ENCODE assay signal across 11 cellular contexts in the genomic region with DNA sequence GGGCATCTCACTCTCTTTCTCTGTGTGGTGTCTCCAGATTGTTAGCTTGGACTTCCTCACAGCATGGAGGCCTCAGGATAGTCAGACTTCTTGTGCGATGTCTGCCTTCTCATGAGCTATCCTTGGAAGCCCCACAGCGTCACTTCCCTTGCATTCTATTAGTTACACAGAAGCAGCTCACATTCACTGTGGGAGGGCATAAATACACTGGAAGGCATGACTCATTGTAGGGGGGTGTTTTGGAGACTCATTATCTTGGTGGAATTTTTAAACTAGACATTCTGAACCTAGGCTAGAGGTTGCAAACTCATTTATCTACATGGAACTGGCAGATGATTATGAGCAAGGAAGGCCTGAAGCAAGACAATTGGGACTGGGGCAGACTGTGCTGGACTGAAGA. TPM values are rescaled to one million over a fixed set of nuclear protein-coding genes. Genes with fewer than 3 reads are reported as not detected.
A peak's percentile ranks its signal among the peaks of the same experiment; 100 is the strongest.
DNase-seq lines count a peak whose midpoint lies in the region; ATAC-seq lines count a peak whose summit lies in the region.
"Had no signal": no experiment of that assay in that cellular context is flagged by ENCODE, and none has a peak within 500 bp of the region (broad histone marks: within the 10 kb centered on the region; RNA-seq: fewer than 3 reads in every experiment).

No MANE protein-coding gene starts in this region.

- peak; percentile 96 for DNase-seq in A172 (ENCODE audit: low spot score)
- DNase-seq in H4 (ENCODE audit: low spot score), result peak; percentile 73
- DNase-seq in activated T-cell treated with anti-CD3 and anti-CD28 coated beads, Interleukin-2, amount 50 U/mL, for 72 hours, result peak; percentile 21 to 35
- peak in 26 of 42 donors; percentile 4 to 73 (median 38) for DNase-seq in head of caudate nucleus
- DNase-seq in GM19240 (ENCODE audit: insufficient read length, low spot score), result no peak
- no peak for DNase-seq in anterior cingulate cortex (lab: John Stamatoyannopoulos, UW)
- no peak for DNase-seq in dedifferentiated amniotic fluid mesenchymal stem cell (ENCODE audit: extremely low spot score)
- DNase-seq: NCI-H524 treated with DMSO at 0.1 percent for 48 hours had no signal

- peaks cover 65% of the 10 kb centered on the region for H3K4me1 Mint-ChIP-seq in activated T-cell treated with anti-CD3 and anti-CD28 coated beads, Interleukin-2, amount 50 U/mL, for 72 hours (ENCODE audit: low read depth)

- peak; percentile 2 to 27 for ATAC-seq in activated T-cell treated with anti-CD3 and anti-CD28 coated beads, Interleukin-2, amount 50 U/mL, for 72 hours (replicated peaks in 1 of 2)
- ATAC-seq in GM21390 (IDR thresholded peaks at IDR 0.05; ENCODE audit: unreplicated experiment), result no peak
- ATAC-seq: esophagus mucosa; stimulated activated memory B cell treated with anti-CD40 and anti-IgM and Interleukin-4, amounts not matched to agents 10 μg/mL and 1 μg/mL and 100 μg/mL, for 72 hours had no signal

- H3K27ac Mint-ChIP-seq in activated T-cell treated with anti-CD3 and anti-CD28 coated beads, Interleukin-2, amount 50 U/mL, for 72 hours, result peak overlapping the region; percentile 8
- H3K27ac Mint-ChIP-seq: stimulated activated memory B cell treated with anti-CD40 and anti-IgM and Interleukin-4, amounts not matched to agents 10 μg/mL and 1 μg/mL and 100 μg/mL, for 72 hours had no signal

- H3K27me3 Mint-ChIP-seq in activated T-cell treated with anti-CD3 and anti-CD28 coated beads, Interleukin-2, amount 50 U/mL, for 72 hours (ENCODE audit: low read depth), result peaks cover 18% of the 10 kb centered on the region
- H3K27me3 Mint-ChIP-seq: stimulated activated memory B cell treated with anti-CD40 and anti-IgM and Interleukin-4, amounts not matched to agents 10 μg/mL and 1 μg/mL and 100 μg/mL, for 72 hours had no signal

- H3K4me3 Mint-ChIP-seq in activated T-cell treated with anti-CD3 and anti-CD28 coated beads, Interleukin-2, amount 50 U/mL, for 72 hours, result peak overlapping the region; percentile 2 to 6
- H3K4me3 Mint-ChIP-seq: stimulated activated memory B cell treated with anti-CD40 and anti-IgM and Interleukin-4, amounts not matched to agents 10 μg/mL and 1 μg/mL and 100 μg/mL, for 72 hours had no signal

- H3K36me3 Mint-ChIP-seq in activated T-cell treated with anti-CD3 and anti-CD28 coated beads, Interleukin-2, amount 50 U/mL, for 72 hours (ENCODE audit: insufficient read depth in 2 of 2), result peaks cover 8 to 14% of the 10 kb centered on the region in 2 donors
- H3K36me3 Mint-ChIP-seq: stimulated activated memory B cell treated with anti-CD40 and anti-IgM and Interleukin-4, amounts not matched to agents 10 μg/mL and 1 μg/mL and 100 μg/mL, for 72 hours had no signal

- intact Hi-C loops in head of caudate nucleus (cut with DNase I), result no loop called here

- peaks cover 3 to 5% of the 10 kb centered on the region in 2 donors for H3K9me3 Mint-ChIP-seq in activated T-cell treated with anti-CD3 and anti-CD28 coated beads, Interleukin-2, amount 50 U/mL, for 72 hours
- H3K9me3 Mint-ChIP-seq: stimulated activated memory B cell treated with anti-CD40 and anti-IgM and Interleukin-4, amounts not matched to agents 10 μg/mL and 1 μg/mL and 100 μg/mL, for 72 hours had no signal

RNA-seq across cellular contexts. Expression of a gene that starts 21.4 kb away (rescaled TPM):
- total RNA-seq in A172 (2014; rRNA removed; shearing (Covaris generic)), result not detected in 2 replicates
- total RNA-seq in H4 (2014; rRNA removed; shearing (Covaris generic)), result not detected in 2 replicates
- total RNA-seq in activated T-cell treated with anti-CD3 and anti-CD28 coated beads, Interleukin-2, amount 50 U/mL, for 72 hours, result 1 to 10 TPM; 3.9 to 9.0 TPM
- total RNA-seq: esophagus mucosa had no signal

Comparison
In these comparisons a context has a peak if more than half of its experiments do, and no peak if none do; other contexts are left out.
1. DNase-seq: peak in A172 (single experiment), H4 (single experiment), activated T-cell treated with anti-CD3 and anti-CD28 coated beads, Interleukin-2, amount 50 U/mL, for 72 hours (2 of 2) and head of caudate nucleus (26 of 42); none in GM19240 (single experiment), anterior cingulate cortex (0 of 58) and dedifferentiated amniotic fluid mesenchymal stem cell (single experiment).